Comparison of ENCODE assay signal across 9 cellular contexts in the genomic region with DNA sequence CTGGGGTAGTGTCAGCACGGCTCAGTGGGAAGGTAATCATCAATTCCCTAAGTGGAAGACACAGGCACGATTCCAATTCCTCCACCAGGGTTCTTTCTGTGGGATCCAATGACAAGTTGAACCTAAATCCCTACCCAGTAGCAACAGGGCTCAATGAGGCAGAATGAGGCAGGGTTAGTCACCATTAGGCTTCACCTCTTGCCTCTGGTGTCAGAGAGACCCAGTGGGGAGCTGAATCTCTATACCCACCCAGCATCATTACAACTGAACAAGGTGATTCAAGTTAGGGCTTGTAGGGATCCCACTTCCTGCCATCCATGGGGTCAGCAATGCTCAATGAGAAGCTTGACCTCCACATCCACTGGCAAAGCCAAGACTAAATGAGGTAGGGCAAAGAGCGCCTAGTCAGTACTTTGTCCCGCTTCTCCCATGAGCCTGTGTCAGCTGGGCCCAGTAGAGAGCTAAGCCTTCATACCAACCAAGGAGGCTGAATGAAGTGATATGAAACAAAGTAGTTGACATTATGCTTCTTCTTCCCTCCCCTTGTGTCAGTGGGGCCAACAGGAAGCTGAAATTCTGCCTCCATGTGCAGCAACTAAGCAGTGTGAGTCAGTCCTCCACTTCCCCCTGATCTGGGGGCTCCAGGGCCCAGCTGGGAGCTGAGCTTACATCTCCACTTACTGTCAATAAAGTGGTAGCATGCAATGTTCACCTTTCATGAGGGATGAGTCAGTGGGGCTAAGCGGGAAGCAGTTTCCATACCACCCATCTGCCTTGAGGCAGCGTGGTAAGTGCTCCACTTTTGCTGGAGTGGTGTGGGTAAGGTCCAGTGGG. TPM values are rescaled to one million over a fixed set of nuclear protein-coding genes. Genes with fewer than 3 reads are reported as not detected.
DNase-seq lines count a peak whose midpoint lies in the region; ATAC-seq, FAIRE-seq and TF ChIP-seq lines count a peak whose summit lies in the region.
"Had no signal": no experiment of that assay in that cellular context is flagged by ENCODE, and none has a peak within 500 bp of the region (broad histone marks: within the 10 kb centered on the region; RNA-seq: fewer than 3 reads in every experiment).

No MANE protein-coding gene starts in this region.

- BruUV-seq in PC-3 (replicated peaks; lab: Mats Ljungman, UMichigan) = no TSS peak

- H4K20me1 ChIP-seq in PC-3 (ENCODE audit: low read length) = no peaks in the 10 kb centered on the region

- no peaks in the 10 kb centered on the region for H3K9me2 ChIP-seq in PC-3 (replicated peaks; ENCODE audit: low read length)

- no peaks in the 10 kb centered on the region for H3K27me3 ChIP-seq in H7 (ENCODE audit: control insufficient read depth, insufficient read depth, low read length)
- H3K27me3 ChIP-seq in PC-3 (ENCODE audit: low read length) = no peaks in the 10 kb centered on the region
- no peaks in the 10 kb centered on the region for H3K27me3 ChIP-seq in bronchial epithelial cell (ENCODE audit: control insufficient read depth, insufficient read depth, low read length)
- H3K27me3 ChIP-seq: Peyer's patch had no signal

- intact Hi-C loops in PC-3 (cut with micrococcal nuclease) (no loop called here), sciatic nerve (cut with DNase I) (no loop called here)

- peaks cover 8% of the 10 kb centered on the region for H3K9me3 Mint-ChIP-seq in osteocyte (ENCODE audit: unreplicated experiment)

- POLR2A ChIA-PET in PC-3 (lab: Charles Lee; ENCODE audit: unreplicated experiment) = no interaction called here

- H3F3A ChIP-seq in PC-3 (ENCODE audit: low read length, unreplicated experiment) = no peaks in the 10 kb centered on the region

- CTCF ChIA-PET in PC-3 (lab: Charles Lee) = interaction anchor here (0.6 kb wide), 1 partner anchor 49 kb away, joined by 5 read pairs; no protein-coding TSS in a partner anchor

- no peaks in the 10 kb centered on the region for H3K36me3 Mint-ChIP-seq in osteocyte (ENCODE audit: unreplicated experiment)

- ATAC-seq in PC-3 (peak; percentile 98), HG02642 (IDR thresholded peaks at IDR 0.05; ENCODE audit: poor library complexity, unreplicated experiment) (no peak), sciatic nerve (no peak)

- H3K4me2 ChIP-seq in PC-3 (ENCODE audit: low read length) = peak overlapping the region; percentile 66

- H3K4me3 Mint-ChIP-seq in osteocyte (ENCODE audit: unreplicated experiment) = peak overlapping the region; percentile 60

- H3K4me3 ChIP-seq in H7 (ENCODE audit: insufficient read depth, low read depth, low read length) (peak overlapping the region; percentile 34; the same call in 1 of the 2 replicates), PC-3 (ENCODE audit: low read length) (peak overlapping the region; percentile 59), bronchial epithelial cell (ENCODE audit: low read depth, low read length) (peak overlapping the region; percentile 24)

- no peaks in the 10 kb centered on the region for H3K9me3 ChIP-seq in PC-3 (ENCODE audit: low read length)
- H3K9me3 ChIP-seq: Peyer's patch had no signal

- peak overlapping the region; percentile 18 for H3K27ac Mint-ChIP-seq in osteocyte (ENCODE audit: unreplicated experiment)

- H3K4me1 Mint-ChIP-seq in osteocyte (ENCODE audit: unreplicated experiment) = peaks cover 3% of the 10 kb centered on the region

- H3K79me2 ChIP-seq in PC-3 (ENCODE audit: low read length) = no peaks in the 10 kb centered on the region

- H3K36me3 ChIP-seq in H7 (replicated peaks; ENCODE audit: control insufficient read depth, insufficient read depth, low read length) (no peaks in the 10 kb centered on the region; the same call in 1 of the 2 replicates), PC-3 (ENCODE audit: low read depth, low read length) (no peaks in the 10 kb centered on the region), bronchial epithelial cell (ENCODE audit: control insufficient read depth, insufficient read depth, low read length) (no peaks in the 10 kb centered on the region)
- H3K36me3 ChIP-seq: Peyer's patch had no signal

- H3K27me3 Mint-ChIP-seq in osteocyte (ENCODE audit: unreplicated experiment) = peaks cover 8% of the 10 kb centered on the region

- DNase-seq in H7 = peak; percentile 13
- DNase-seq in PC-3 = peak; percentile 81
- peak; percentile 85 for DNase-seq in bronchial epithelial cell (ENCODE audit: low read depth)
- DNase-seq in osteocyte (ENCODE audit: extremely low spot score, unreplicated experiment) = no peak
- DNase-seq in COR-L47 (lab: John Stamatoyannopoulos, UW) = no peak
- DNase-seq in sciatic nerve (ENCODE audit: low spot score) = no peak
- DNase-seq in anterior cingulate cortex (lab: John Stamatoyannopoulos, UW) = no peak
- DNase-seq: Peyer's patch had no signal

- H3K9ac ChIP-seq in PC-3 (ENCODE audit: low read length) = peak overlapping the region; percentile 55

- peak; percentile 66 for FAIRE-seq in bronchial epithelial cell (lab: Jason Lieb, UNC)

- TF ChIP-seq CTCF in PC-3 (conservative IDR thresholded peaks at IDR 0.05; ENCODE audit: low read depth, low read length) = no peak
- TF ChIP-seq CTCF in bronchial epithelial cell (IDR thresholded peaks at IDR 0.05; ENCODE audit: insufficient read depth, low read length, severe bottlenecking) = no peak
- TF ChIP-seq CTCF in osteocyte (IDR thresholded peaks at IDR 0.05) = no peak

- peak overlapping the region; percentile 61; the same call in 1 of the 2 replicates for H2AFZ ChIP-seq in PC-3 (ENCODE audit: low read length)

- H3K27ac ChIP-seq in PC-3 (ENCODE audit: low read length) = peak overlapping the region; percentile 77
- H3K27ac ChIP-seq: Peyer's patch had no signal

- H3K4me1 ChIP-seq in PC-3 (ENCODE audit: insufficient read depth, low read length) = peaks cover 11% of the 10 kb centered on the region
- H3K4me1 ChIP-seq: Peyer's patch had no signal

RNA-seq across cellular contexts. Expression of gene RBM41, which starts 36.4 kb away (rescaled TPM):
- 20.9 and 28.7 TPM in 2 replicates for total RNA-seq in H7 (2014; rRNA removed; shearing (Covaris generic))
- total RNA-seq in PC-3 (2014; rRNA removed) = 12.8 and 14.2 TPM in 2 replicates
- 20.0 and 21.5 TPM in 2 replicates for total RNA-seq in bronchial epithelial cell
- total RNA-seq in osteocyte = 15.3 and 18.1 TPM in 2 replicates
- total RNA-seq in sciatic nerve = 22.7 TPM

RNA-seq across cellular contexts. Expression of gene NUP62CL, which starts 51.2 kb away (rescaled TPM):
- total RNA-seq in H7 (2014; rRNA removed; shearing (Covaris generic)) = 1.9 and 6.3 TPM in 2 replicates
- 4.8 and 9.9 TPM in 2 replicates for total RNA-seq in PC-3 (2014; rRNA removed)
- 3.9 and 5.1 TPM in 2 replicates for total RNA-seq in bronchial epithelial cell
- not detected in 2 replicates for total RNA-seq in osteocyte
- total RNA-seq in sciatic nerve = 0.62 TPM

RNA-seq across cellular contexts. Expression of gene DNAAF6, which starts 51.4 kb away (rescaled TPM):
- total RNA-seq in H7 (2014; rRNA removed; shearing (Covaris generic)) = not detected in 2 replicates
- not detected in 2 replicates for total RNA-seq in PC-3 (2014; rRNA removed)
- total RNA-seq in bronchial epithelial cell = not detected in 2 replicates
- total RNA-seq in osteocyte = not detected in 2 replicates
- total RNA-seq in sciatic nerve = not detected
- total RNA-seq: Peyer's patch had no signal

Comparison
In these comparisons a context has a peak if more than half of its experiments do, and no peak if none do; other contexts are left out.
1. DNase-seq: peak in H7 (single experiment), PC-3 (single experiment) and bronchial epithelial cell (single experiment); none in osteocyte (single experiment), COR-L47 (single experiment), sciatic nerve (single experiment) and anterior cingulate cortex (0 of 58).
2. Peak in every context shown above with its lines, with median percentiles within 50 percentile points of each other: H3K4me3 ChIP-seq.